In the genomic region with DNA sequence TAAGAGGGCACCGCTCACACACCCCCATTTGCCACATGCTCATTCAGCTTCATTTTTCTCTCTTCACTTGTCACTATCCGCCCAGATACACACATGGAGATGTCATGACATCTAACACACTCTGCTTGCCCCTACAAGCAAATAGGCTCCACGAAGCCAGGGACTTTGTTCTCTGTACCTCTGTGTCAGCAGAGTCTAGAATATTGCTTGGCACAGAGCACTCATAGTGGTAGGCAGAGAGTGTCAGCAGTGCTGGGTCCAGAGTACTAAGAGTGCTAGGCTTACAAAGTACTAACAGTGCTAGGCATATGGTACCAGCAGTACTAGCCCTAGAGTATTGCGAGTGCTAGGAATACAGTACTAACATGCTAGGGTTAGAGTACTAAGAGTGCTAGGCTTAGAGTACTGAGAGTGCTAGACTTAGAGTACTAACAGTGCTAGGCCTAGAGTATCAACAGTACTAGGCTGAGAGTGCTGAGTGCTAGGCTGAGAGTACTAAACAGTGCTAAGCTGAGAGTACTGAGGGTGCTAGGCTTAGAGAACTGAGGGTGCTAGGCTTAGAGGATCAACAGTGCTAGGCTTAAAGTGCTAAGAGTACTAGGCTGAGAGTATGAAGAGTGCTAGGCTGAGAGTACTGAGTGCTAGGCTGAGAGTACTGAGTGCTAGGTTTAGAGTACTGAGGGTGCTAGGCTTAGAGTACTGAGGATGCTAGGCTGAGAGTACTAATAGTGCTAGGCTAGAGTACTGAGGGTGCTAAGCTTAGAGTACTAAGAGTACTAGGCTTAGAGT, we compare ENCODE assay signal across 18 cellular contexts.
A peak's percentile ranks its signal among the peaks of the same experiment; 100 is the strongest.
DNase-seq lines count a peak whose midpoint lies in the region; ATAC-seq, FAIRE-seq and TF ChIP-seq lines count a peak whose summit lies in the region.
"Had no signal": no experiment of that assay in that cellular context is flagged by ENCODE, and none has a peak within 500 bp of the region (broad histone marks: within the 10 kb centered on the region; RNA-seq: fewer than 3 reads in every experiment).

No MANE protein-coding gene starts in this region.

- H3K27ac ChIP-seq in astrocyte (ENCODE audit: low read depth, low read length) (no peak overlapping the region), HepG2 (ENCODE audit: extremely low read length, insufficient read depth, low read length) (no peak overlapping the region), osteoblast (ENCODE audit: low read depth, low read length) (no peak overlapping the region)
- H3K27ac ChIP-seq: C4-2B had no signal

- peaks cover 5% of the 10 kb centered on the region for H3K4me1 Mint-ChIP-seq in activated naive CD4-positive, alpha-beta T cell treated with anti-CD3 and anti-CD28 coated beads, Interleukin-2, amount 50 U/mL, for 24 hours
- peaks cover 14% of the 10 kb centered on the region for H3K4me1 Mint-ChIP-seq in astrocyte (ENCODE audit: low read depth, unreplicated experiment)

- H3K9ac ChIP-seq in astrocyte (ENCODE audit: low read length): no peak overlapping the region
- no peak overlapping the region for H3K9ac ChIP-seq in HepG2 (ENCODE audit: insufficient read depth, low read depth, low read length)

- no peaks in the 10 kb centered on the region for H3K27me3 ChIP-seq in astrocyte (ENCODE audit: insufficient read depth, low read length)
- peaks cover 4 to 5% of the 10 kb centered on the region in 2 experiments; a peak in 2 of 5 replicates for H3K27me3 ChIP-seq in HepG2 (ENCODE audit: control insufficient read depth in 1 of 2, insufficient read depth in 2 of 2, low read length in 2 of 2)
- no peaks in the 10 kb centered on the region for H3K27me3 ChIP-seq in osteoblast (ENCODE audit: insufficient read depth, low read length)

- H4K20me1 ChIP-seq in astrocyte (ENCODE audit: insufficient read depth, low read length) (no peaks in the 10 kb centered on the region), HepG2 (ENCODE audit: insufficient read depth, low read length) (no peaks in the 10 kb centered on the region), osteoblast (ENCODE audit: insufficient read depth, low read length) (no peaks in the 10 kb centered on the region)

- H2AFZ ChIP-seq in astrocyte (ENCODE audit: low read depth, low read length): no peak overlapping the region
- no peak overlapping the region for H2AFZ ChIP-seq in HepG2 (ENCODE audit: low read length)
- no peak overlapping the region for H2AFZ ChIP-seq in osteoblast (ENCODE audit: low read length)

- H3K4me3 Mint-ChIP-seq in activated naive CD4-positive, alpha-beta T cell treated with anti-CD3 and anti-CD28 coated beads, Interleukin-2, amount 50 U/mL, for 24 hours: no peak overlapping the region
- H3K4me3 Mint-ChIP-seq in astrocyte (ENCODE audit: unreplicated experiment): no peak overlapping the region
- H3K4me3 Mint-ChIP-seq: IgD-negative memory B cell had no signal

- TF ChIP-seq POLR2A in HepG2 (IDR thresholded peaks at IDR 0.05; ENCODE audit: insufficient read depth in 1 of 2, low read depth in 2 of 2, low read length in 2 of 2): no peak

- TF ChIP-seq RAD21 in HepG2 (CRISPR knock-in tag; IDR thresholded peaks at IDR 0.05): no peak

- no peaks in the 10 kb centered on the region for H3K27me3 Mint-ChIP-seq in activated naive CD4-positive, alpha-beta T cell treated with anti-CD3 and anti-CD28 coated beads, Interleukin-2, amount 50 U/mL, for 24 hours
- H3K27me3 Mint-ChIP-seq in astrocyte (ENCODE audit: low read depth, unreplicated experiment): peaks cover 9% of the 10 kb centered on the region
- H3K27me3 Mint-ChIP-seq: IgD-negative memory B cell had no signal

- peaks cover 2% of the 10 kb centered on the region for H3K36me3 Mint-ChIP-seq in activated naive CD4-positive, alpha-beta T cell treated with anti-CD3 and anti-CD28 coated beads, Interleukin-2, amount 50 U/mL, for 24 hours
- peaks cover 4% of the 10 kb centered on the region for H3K36me3 Mint-ChIP-seq in astrocyte (ENCODE audit: low read depth, unreplicated experiment)

- in situ Hi-C loops in HepG2 (cut with HindIII; ENCODE audit: extremely low pct_ligation_motif_present, low pct_unique_long_range_greater_than_20kb): no loop called here

- H3K36me3 ChIP-seq in astrocyte (ENCODE audit: insufficient read depth, low read length) (no peaks in the 10 kb centered on the region), HepG2 (replicated peaks in 1 of 2; ENCODE audit: control insufficient read depth in 1 of 2, insufficient read depth in 2 of 2, low read length in 2 of 2) (no peaks in the 10 kb centered on the region), osteoblast (ENCODE audit: insufficient read depth, low read length) (no peaks in the 10 kb centered on the region)

- ATAC-seq in HepG2: peak; percentile 60
- no peak for ATAC-seq in GM21717 (IDR thresholded peaks at IDR 0.05; ENCODE audit: unreplicated experiment)

- no peak overlapping the region for H3K4me3 ChIP-seq in astrocyte (ENCODE audit: insufficient read depth, low read depth, low read length)
- no peak overlapping the region for H3K4me3 ChIP-seq in HepG2 (replicated peaks in 1 of 3; ENCODE audit: insufficient read depth in 1 of 3, low read depth in 2 of 3, low read length in 3 of 3)
- H3K4me3 ChIP-seq in osteoblast (ENCODE audit: insufficient read depth, low read length): no peak overlapping the region

- intact Hi-C loops in HepG2 (cut with micrococcal nuclease; ENCODE audit: unreplicated experiment): no loop called here

- H3K4me1 ChIP-seq in astrocyte (ENCODE audit: insufficient read depth, low read length) (peaks cover 13% of the 10 kb centered on the region), HepG2 (ENCODE audit: insufficient read depth, low read length) (peaks cover under 1% of the 10 kb centered on the region; the same call in 1 of the 2 replicates), osteoblast (ENCODE audit: insufficient read depth, low read length) (no peaks in the 10 kb centered on the region)

- H3K27ac Mint-ChIP-seq in activated naive CD4-positive, alpha-beta T cell treated with anti-CD3 and anti-CD28 coated beads, Interleukin-2, amount 50 U/mL, for 24 hours: peak overlapping the region; percentile 31
- H3K27ac Mint-ChIP-seq in astrocyte (ENCODE audit: unreplicated experiment): peak overlapping the region; percentile 28

- H3K79me2 ChIP-seq in astrocyte (ENCODE audit: insufficient read depth, low read length): no peaks in the 10 kb centered on the region
- H3K79me2 ChIP-seq in HepG2 (ENCODE audit: insufficient read depth, low read length): no peaks in the 10 kb centered on the region
- H3K79me2 ChIP-seq in osteoblast (ENCODE audit: insufficient read depth, low read length): no peaks in the 10 kb centered on the region

- no TSS peak for BruUV-seq in HepG2 (replicated peaks; lab: Mats Ljungman, UMichigan)

- no peak for FAIRE-seq in astrocyte (lab: Jason Lieb, UNC)
- FAIRE-seq in HepG2 (lab: Jason Lieb, UNC): no peak
- FAIRE-seq: A204.1 had no signal

- TF ChIP-seq EP300 in HepG2 (IDR thresholded peaks at IDR 0.05; ENCODE audit: low read depth in 2 of 2, low read length in 2 of 2) (no peak), HepG2 (CRISPR knock-in tag; IDR thresholded peaks at IDR 0.05; ENCODE audit: borderline replicate concordance) (no peak)

- CTCF ChIA-PET in HepG2 (lab: Yijun Ruan, JAX; ENCODE audit: low intra/inter-chr PET ratio, low total read pairs): no interaction called here

- POLR2A ChIA-PET in HepG2 (lab: Yijun Ruan, JAX): no interaction called here

- H3K4me2 ChIP-seq in astrocyte (ENCODE audit: low read length) (no peak overlapping the region), HepG2 (ENCODE audit: low read depth, low read length) (no peak overlapping the region), osteoblast (ENCODE audit: insufficient read depth, low read length) (no peak overlapping the region)

- DNase-seq in activated naive CD4-positive, alpha-beta T cell treated with Interleukin-2 at 50 U/mL for 16 hours: no peak
- DNase-seq in astrocyte (ENCODE audit: low read depth) (no peak), HepG2 (ENCODE audit: low spot score) (no peak), osteoblast (ENCODE audit: insufficient read length, low spot score, missing footprints) (peak; percentile 21), GDM1 (lab: John Stamatoyannopoulos, UW) (no peak), inferior parietal cortex (ENCODE audit: extremely low spot score) (no peak)
- DNase-seq: NCI-H1105 treated with DMSO at 0.1 percent for 48 hours, NCI-H1694 treated with DMSO at 0.1 percent for 48 hours, NCI-H2107, NCI-H2227 treated with DMSO at 0.1 percent for 48 hours, NCI-H69, RPMI8226, SIG-M5 had no signal

- no peaks in the 10 kb centered on the region for H3K9me3 ChIP-seq in astrocyte (ENCODE audit: insufficient read depth, low read depth, low read length)
- no peaks in the 10 kb centered on the region for H3K9me3 ChIP-seq in HepG2 (ENCODE audit: low read length)
- no peaks in the 10 kb centered on the region for H3K9me3 ChIP-seq in osteoblast (ENCODE audit: low read depth, low read length)

- no peaks in the 10 kb centered on the region for H3K9me3 Mint-ChIP-seq in activated naive CD4-positive, alpha-beta T cell treated with anti-CD3 and anti-CD28 coated beads, Interleukin-2, amount 50 U/mL, for 24 hours
- no peaks in the 10 kb centered on the region for H3K9me3 Mint-ChIP-seq in astrocyte (ENCODE audit: unreplicated experiment)
- H3K9me3 Mint-ChIP-seq: IgD-negative memory B cell had no signal

- WGBS in HepG2 (ENCODE audit: low lambda C conversion rate): 49% methylated on average over 4 of the region's 4 CpGs

- TF ChIP-seq CTCF in astrocyte (IDR thresholded peaks at IDR 0.05; ENCODE audit: insufficient read depth, low read depth, low read length) (no peak), HepG2 (CRISPR knock-in tag; IDR thresholded peaks at IDR 0.05) (0 out of 2 replicates have a peak, but pooled peaks have one; percentile 5), osteoblast (IDR thresholded peaks at IDR 0.05; ENCODE audit: extremely low read depth, low read depth, low read length) (no peak)

TF ChIP-seq in HepG2, 621 proteins besides CTCF, POLR2A, EP300 and RAD21:
- no peak for TF ChIP-seq ZEB1 (IDR thresholded peaks at IDR 0.05; ENCODE audit: insufficient replicate concordance, low read depth)
- no peak for TF ChIP-seq ZBTB20 (CRISPR knock-in tag; IDR thresholded peaks at IDR 0.05; ENCODE audit: borderline replicate concordance, low read depth)
- no peak for TF ChIP-seq HDAC1 (CRISPR knock-in tag; IDR thresholded peaks at IDR 0.05)
- TF ChIP-seq MAFF (IDR thresholded peaks at IDR 0.05; ENCODE audit: low read depth, low read length): no peak
- TF ChIP-seq FOXP1 (IDR thresholded peaks at IDR 0.05): no peak
- TF ChIP-seq FOXP1 (CRISPR knock-in tag; IDR thresholded peaks at IDR 0.05): no peak
- peak; percentile 95 for TF ChIP-seq ZSCAN21 (CRISPR knock-in tag; IDR thresholded peaks at IDR 0.05; ENCODE audit: borderline replicate concordance)
- no peak for TF ChIP-seq ZNF562 (CRISPR knock-in tag; IDR thresholded peaks at IDR 0.05; ENCODE audit: borderline replicate concordance)
- TF ChIP-seq MATR3 (CRISPR knock-in tag; IDR thresholded peaks at IDR 0.05): no peak
